Comparison of ENCODE assay signal across 1 cellular context in the genomic region with DNA sequence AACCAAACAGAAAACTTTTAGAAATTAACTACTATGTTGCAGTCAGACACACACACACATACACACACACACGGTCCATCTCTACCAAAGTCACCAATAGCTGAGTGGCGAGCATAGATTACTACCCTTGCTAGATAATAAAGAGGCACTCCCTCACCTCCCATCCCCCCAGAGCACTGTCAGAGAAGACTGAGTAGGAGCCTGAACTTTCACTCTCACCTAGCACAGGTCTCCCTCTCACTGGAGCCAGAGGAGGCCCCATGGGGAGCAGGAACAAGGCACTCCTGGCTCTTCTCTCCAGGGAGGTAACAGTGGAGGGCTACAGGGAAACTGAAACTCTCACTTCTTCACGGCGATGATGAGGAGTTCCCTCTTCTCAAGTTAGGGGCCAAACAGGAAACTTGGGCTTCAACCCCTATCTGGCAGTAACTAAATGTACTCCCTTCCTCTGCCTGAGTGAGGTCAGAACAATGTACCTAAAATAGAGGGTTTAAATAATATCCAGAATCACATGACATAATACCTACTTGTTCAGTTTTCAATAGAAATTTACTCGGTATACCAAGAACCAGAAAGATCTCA.
TF ChIP-seq lines count a peak whose summit lies in the region.

No MANE protein-coding gene starts in this region.

TF ChIP-seq in GM23338, 12 proteins besides CTCF, POLR2A, EP300 and RAD21 (continued from another document):
- TF ChIP-seq, protein P1, sequence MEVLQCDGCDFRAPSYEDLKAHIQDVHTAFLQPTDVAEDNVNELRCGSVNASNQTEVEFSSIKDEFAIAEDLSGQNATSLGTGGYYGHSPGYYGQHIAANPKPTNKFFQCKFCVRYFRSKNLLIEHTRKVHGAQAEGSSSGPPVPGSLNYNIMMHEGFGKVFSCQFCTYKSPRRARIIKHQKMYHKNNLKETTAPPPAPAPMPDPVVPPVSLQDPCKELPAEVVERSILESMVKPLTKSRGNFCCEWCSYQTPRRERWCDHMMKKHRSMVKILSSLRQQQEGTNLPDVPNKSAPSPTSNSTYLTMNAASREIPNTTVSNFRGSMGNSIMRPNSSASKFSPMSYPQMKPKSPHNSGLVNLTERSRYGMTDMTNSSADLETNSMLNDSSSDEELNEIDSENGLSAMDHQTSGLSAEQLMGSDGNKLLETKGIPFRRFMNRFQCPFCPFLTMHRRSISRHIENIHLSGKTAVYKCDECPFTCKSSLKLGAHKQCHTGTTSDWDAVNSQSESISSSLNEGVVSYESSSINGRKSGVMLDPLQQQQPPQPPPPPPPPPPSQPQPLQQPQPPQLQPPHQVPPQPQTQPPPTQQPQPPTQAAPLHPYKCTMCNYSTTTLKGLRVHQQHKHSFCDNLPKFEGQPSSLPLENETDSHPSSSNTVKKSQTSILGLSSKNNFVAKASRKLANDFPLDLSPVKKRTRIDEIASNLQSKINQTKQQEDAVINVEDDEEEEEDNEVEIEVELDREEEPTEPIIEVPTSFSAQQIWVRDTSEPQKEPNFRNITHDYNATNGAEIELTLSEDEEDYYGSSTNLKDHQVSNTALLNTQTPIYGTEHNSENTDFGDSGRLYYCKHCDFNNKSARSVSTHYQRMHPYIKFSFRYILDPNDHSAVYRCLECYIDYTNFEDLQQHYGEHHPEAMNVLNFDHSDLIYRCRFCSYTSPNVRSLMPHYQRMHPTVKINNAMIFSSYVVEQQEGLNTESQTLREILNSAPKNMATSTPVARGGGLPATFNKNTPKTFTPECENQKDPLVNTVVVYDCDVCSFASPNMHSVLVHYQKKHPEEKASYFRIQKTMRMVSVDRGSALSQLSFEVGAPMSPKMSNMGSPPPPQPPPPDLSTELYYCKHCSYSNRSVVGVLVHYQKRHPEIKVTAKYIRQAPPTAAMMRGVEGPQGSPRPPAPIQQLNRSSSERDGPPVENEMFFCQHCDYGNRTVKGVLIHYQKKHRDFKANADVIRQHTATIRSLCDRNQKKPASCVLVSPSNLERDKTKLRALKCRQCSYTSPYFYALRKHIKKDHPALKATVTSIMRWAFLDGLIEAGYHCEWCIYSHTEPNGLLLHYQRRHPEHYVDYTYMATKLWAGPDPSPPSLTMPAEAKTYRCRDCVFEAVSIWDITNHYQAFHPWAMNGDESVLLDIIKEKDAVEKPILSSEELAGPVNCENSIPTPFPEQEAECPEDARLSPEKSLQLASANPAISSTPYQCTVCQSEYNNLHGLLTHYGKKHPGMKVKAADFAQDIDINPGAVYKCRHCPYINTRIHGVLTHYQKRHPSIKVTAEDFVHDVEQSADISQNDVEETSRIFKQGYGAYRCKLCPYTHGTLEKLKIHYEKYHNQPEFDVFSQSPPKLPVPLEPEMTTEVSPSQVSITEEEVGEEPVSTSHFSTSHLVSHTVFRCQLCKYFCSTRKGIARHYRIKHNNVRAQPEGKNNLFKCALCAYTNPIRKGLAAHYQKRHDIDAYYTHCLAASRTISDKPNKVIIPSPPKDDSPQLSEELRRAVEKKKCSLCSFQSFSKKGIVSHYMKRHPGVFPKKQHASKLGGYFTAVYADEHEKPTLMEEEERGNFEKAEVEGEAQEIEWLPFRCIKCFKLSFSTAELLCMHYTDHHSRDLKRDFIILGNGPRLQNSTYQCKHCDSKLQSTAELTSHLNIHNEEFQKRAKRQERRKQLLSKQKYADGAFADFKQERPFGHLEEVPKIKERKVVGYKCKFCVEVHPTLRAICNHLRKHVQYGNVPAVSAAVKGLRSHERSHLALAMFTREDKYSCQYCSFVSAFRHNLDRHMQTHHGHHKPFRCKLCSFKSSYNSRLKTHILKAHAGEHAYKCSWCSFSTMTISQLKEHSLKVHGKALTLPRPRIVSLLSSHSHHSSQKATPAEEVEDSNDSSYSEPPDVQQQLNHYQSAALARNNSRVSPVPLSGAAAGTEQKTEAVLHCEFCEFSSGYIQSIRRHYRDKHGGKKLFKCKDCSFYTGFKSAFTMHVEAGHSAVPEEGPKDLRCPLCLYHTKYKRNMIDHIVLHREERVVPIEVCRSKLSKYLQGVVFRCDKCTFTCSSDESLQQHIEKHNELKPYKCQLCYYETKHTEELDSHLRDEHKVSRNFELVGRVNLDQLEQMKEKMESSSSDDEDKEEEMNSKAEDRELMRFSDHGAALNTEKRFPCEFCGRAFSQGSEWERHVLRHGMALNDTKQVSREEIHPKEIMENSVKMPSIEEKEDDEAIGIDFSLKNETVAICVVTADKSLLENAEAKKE (CRISPR knock-in tag; IDR thresholded peaks at IDR 0.05): no peak
- TF ChIP-seq, protein P2, sequence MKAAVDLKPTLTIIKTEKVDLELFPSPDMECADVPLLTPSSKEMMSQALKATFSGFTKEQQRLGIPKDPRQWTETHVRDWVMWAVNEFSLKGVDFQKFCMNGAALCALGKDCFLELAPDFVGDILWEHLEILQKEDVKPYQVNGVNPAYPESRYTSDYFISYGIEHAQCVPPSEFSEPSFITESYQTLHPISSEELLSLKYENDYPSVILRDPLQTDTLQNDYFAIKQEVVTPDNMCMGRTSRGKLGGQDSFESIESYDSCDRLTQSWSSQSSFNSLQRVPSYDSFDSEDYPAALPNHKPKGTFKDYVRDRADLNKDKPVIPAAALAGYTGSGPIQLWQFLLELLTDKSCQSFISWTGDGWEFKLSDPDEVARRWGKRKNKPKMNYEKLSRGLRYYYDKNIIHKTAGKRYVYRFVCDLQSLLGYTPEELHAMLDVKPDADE (IDR thresholded peaks at IDR 0.05): no peak
- no peak for TF ChIP-seq EZH2phosphoT487 (IDR thresholded peaks at IDR 0.05; ENCODE audit: unreplicated experiment)
- TF ChIP-seq CREB1 (CRISPR knock-in tag; IDR thresholded peaks at IDR 0.05; ENCODE audit: low read depth): no peak
- no peak for TF ChIP-seq EZH2 (IDR thresholded peaks at IDR 0.05; ENCODE audit: low read depth, unreplicated experiment)
- TF ChIP-seq ZNF331 (CRISPR knock-in tag; IDR thresholded peaks at IDR 0.05; ENCODE audit: low read depth): no peak
- TF ChIP-seq, protein P3, sequence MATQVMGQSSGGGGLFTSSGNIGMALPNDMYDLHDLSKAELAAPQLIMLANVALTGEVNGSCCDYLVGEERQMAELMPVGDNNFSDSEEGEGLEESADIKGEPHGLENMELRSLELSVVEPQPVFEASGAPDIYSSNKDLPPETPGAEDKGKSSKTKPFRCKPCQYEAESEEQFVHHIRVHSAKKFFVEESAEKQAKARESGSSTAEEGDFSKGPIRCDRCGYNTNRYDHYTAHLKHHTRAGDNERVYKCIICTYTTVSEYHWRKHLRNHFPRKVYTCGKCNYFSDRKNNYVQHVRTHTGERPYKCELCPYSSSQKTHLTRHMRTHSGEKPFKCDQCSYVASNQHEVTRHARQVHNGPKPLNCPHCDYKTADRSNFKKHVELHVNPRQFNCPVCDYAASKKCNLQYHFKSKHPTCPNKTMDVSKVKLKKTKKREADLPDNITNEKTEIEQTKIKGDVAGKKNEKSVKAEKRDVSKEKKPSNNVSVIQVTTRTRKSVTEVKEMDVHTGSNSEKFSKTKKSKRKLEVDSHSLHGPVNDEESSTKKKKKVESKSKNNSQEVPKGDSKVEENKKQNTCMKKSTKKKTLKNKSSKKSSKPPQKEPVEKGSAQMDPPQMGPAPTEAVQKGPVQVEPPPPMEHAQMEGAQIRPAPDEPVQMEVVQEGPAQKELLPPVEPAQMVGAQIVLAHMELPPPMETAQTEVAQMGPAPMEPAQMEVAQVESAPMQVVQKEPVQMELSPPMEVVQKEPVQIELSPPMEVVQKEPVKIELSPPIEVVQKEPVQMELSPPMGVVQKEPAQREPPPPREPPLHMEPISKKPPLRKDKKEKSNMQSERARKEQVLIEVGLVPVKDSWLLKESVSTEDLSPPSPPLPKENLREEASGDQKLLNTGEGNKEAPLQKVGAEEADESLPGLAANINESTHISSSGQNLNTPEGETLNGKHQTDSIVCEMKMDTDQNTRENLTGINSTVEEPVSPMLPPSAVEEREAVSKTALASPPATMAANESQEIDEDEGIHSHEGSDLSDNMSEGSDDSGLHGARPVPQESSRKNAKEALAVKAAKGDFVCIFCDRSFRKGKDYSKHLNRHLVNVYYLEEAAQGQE (IDR thresholded peaks at IDR 0.05; ENCODE audit: unreplicated experiment): no peak
- no peak for TF ChIP-seq STAT1 (IDR thresholded peaks at IDR 0.05; ENCODE audit: unreplicated experiment)
- no peak for TF ChIP-seq ZNF114 (CRISPR knock-in tag; IDR thresholded peaks at IDR 0.05)
- TF ChIP-seq JUNB (IDR thresholded peaks at IDR 0.05; ENCODE audit: unreplicated experiment): no peak
